22 cellular contexts compared by ENCODE assay signal in genomic region chr20:32059189-32059588, GRCh38. TPM values are rescaled to one million over a fixed set of nuclear protein-coding genes. Genes with fewer than 3 reads are reported as not detected.
DNase-seq lines count a peak whose midpoint lies in the region; ATAC-seq and TF ChIP-seq lines count a peak whose summit lies in the region.
"Had no signal": no experiment of that assay in that cellular context is flagged by ENCODE, and none has a peak within 500 bp of the region (broad histone marks: within the 10 kb centered on the region; RNA-seq: fewer than 3 reads in every experiment).

No MANE protein-coding gene starts in this region.

- peaks cover 0 to 86% (median 62%) of the 10 kb centered on the region in 11 experiments; a peak in 15 of 22 replicates for H3K36me3 ChIP-seq in BLaER1 treated with 17β-estradiol and CSF1 and Interleukin-3, amounts not matched to agents 10 nM and 100 nM
- H3K36me3 ChIP-seq in HEK293 (ENCODE audit: control insufficient read depth in 2 of 2, insufficient read depth in 1 of 2, low read length in 2 of 2): no peaks in the 10 kb centered on the region
- H3K36me3 ChIP-seq: BLaER1, HAP-1 had no signal

- intact Hi-C loops in activated T-helper 1 cell treated with anti-CD3 and anti-CD28 coated beads, Interleukin-12 subunit alpha, Interleukin-12 subunit beta, Interleukin-2, Interleukin-4 antibody, amounts not matched to agents 30 ng/mL and 10 ng/mL and 1 ng/mL, durations not matched to agents 14 hours and 24 hours and 36 hours (cut with micrococcal nuclease): no loop called here
- intact Hi-C loops in activated CD4-positive, alpha-beta memory T cell treated with anti-CD3 and anti-CD28 coated beads for 36 hours (cut with micrococcal nuclease): no loop called here

- peaks cover 11% of the 10 kb centered on the region for H3K4me1 Mint-ChIP-seq in activated T-helper 1 cell treated with anti-CD3 and anti-CD28 coated beads, Interleukin-12 subunit alpha, Interleukin-12 subunit beta, Interleukin-2, Interleukin-4 antibody, amounts not matched to agents 30 ng/mL and 10 ng/mL and 1 ng/mL, durations not matched to agents 14 hours and 24 hours and 36 hours (ENCODE audit: low read depth)
- H3K4me1 Mint-ChIP-seq in nephron progenitor cell: peaks cover 14% of the 10 kb centered on the region
- H3K4me1 Mint-ChIP-seq in activated CD4-positive, alpha-beta memory T cell treated with anti-CD3 and anti-CD28 coated beads for 36 hours (ENCODE audit: low read depth): no peaks in the 10 kb centered on the region
- H3K4me1 Mint-ChIP-seq: CD8-positive, alpha-beta memory T cell had no signal

- CTCF ChIA-PET in HEK293 (lab: Yijun Ruan, JAX): no interaction called here
- CTCF ChIA-PET in activated CD4-positive, alpha-beta memory T cell treated with anti-CD3 and anti-CD28 coated beads for 36 hours (lab: Charles Lee): interaction anchor here (1.8 kb wide), 1 partner anchor 32 kb away, joined by 4 read pairs; no protein-coding TSS in a partner anchor

- H3K27me3 Mint-ChIP-seq in activated T-helper 1 cell treated with anti-CD3 and anti-CD28 coated beads, Interleukin-12 subunit alpha, Interleukin-12 subunit beta, Interleukin-2, Interleukin-4 antibody, amounts not matched to agents 30 ng/mL and 10 ng/mL and 1 ng/mL, durations not matched to agents 14 hours and 24 hours and 36 hours (ENCODE audit: insufficient read depth): peaks cover 22% of the 10 kb centered on the region
- H3K27me3 Mint-ChIP-seq in nephron progenitor cell (ENCODE audit: low read depth, poor library complexity): peaks cover 25% of the 10 kb centered on the region
- peaks cover 42% of the 10 kb centered on the region for H3K27me3 Mint-ChIP-seq in activated CD4-positive, alpha-beta memory T cell treated with anti-CD3 and anti-CD28 coated beads for 36 hours

- H3K9ac ChIP-seq in BLaER1 treated with 17β-estradiol and CSF1 and Interleukin-3, amounts not matched to agents 10 nM and 100 nM: peak overlapping the region in 9 of 11 experiments; percentile 34 to 92 (median 49); a peak in 11 of 22 replicates
- H3K9ac ChIP-seq: BLaER1 had no signal

- H3K4me3 ChIP-seq in BLaER1 treated with 17β-estradiol and CSF1 and Interleukin-3, amounts not matched to agents 10 nM and 100 nM: 0 out of 20 replicates have a peak overlapping the region, but pooled peaks of 1 of the 10 experiments have one; percentile 6
- H3K4me3 ChIP-seq in HEK293 (ENCODE audit: low read depth, low read length) (no peak overlapping the region), foreskin fibroblast (ENCODE audit: low read depth in 1 of 2, low read length in 2 of 2) (no peak overlapping the region)
- H3K4me3 ChIP-seq: BLaER1, GM12878, HAP-1 had no signal

- peak overlapping the region in 9 of 11 experiments; percentile 38 to 100 (median 73); a peak in 16 of 22 replicates for H3K27ac ChIP-seq in BLaER1 treated with 17β-estradiol and CSF1 and Interleukin-3, amounts not matched to agents 10 nM and 100 nM
- H3K27ac ChIP-seq in HEK293 (ENCODE audit: extremely low read depth, low read depth, low read length): no peak overlapping the region
- H3K27ac ChIP-seq: BLaER1 had no signal

- H3K9me3 ChIP-seq in BLaER1 treated with 17β-estradiol and CSF1 and Interleukin-3, amounts not matched to agents 10 nM and 100 nM (replicated peaks in 1 of 11): peaks cover 0 to 7% (median 0%) of the 10 kb centered on the region in 11 experiments; a peak in 6 of 22 replicates
- no peaks in the 10 kb centered on the region for H3K9me3 ChIP-seq in HEK293 (ENCODE audit: control insufficient read depth, insufficient read depth, low read depth, low read length)
- H3K9me3 ChIP-seq: BLaER1, HAP-1 had no signal

- POLR2A ChIA-PET in HEK293 (lab: Yijun Ruan, JAX): no interaction called here
- POLR2A ChIA-PET in activated CD4-positive, alpha-beta memory T cell treated with anti-CD3 and anti-CD28 coated beads for 36 hours (lab: Charles Lee): no interaction called here

- H3K27ac Mint-ChIP-seq in activated T-helper 1 cell treated with anti-CD3 and anti-CD28 coated beads, Interleukin-12 subunit alpha, Interleukin-12 subunit beta, Interleukin-2, Interleukin-4 antibody, amounts not matched to agents 30 ng/mL and 10 ng/mL and 1 ng/mL, durations not matched to agents 14 hours and 24 hours and 36 hours: peak overlapping the region; percentile 37
- H3K27ac Mint-ChIP-seq in nephron progenitor cell: peak overlapping the region; percentile 60
- H3K27ac Mint-ChIP-seq in activated CD4-positive, alpha-beta memory T cell treated with anti-CD3 and anti-CD28 coated beads for 36 hours: no peak overlapping the region
- H3K27ac Mint-ChIP-seq: CD4-positive, CD25-positive, alpha-beta regulatory T cell; CD8-positive, alpha-beta memory T cell; IgD-negative memory B cell had no signal

- no peaks in the 10 kb centered on the region for H3K36me3 Mint-ChIP-seq in activated T-helper 1 cell treated with anti-CD3 and anti-CD28 coated beads, Interleukin-12 subunit alpha, Interleukin-12 subunit beta, Interleukin-2, Interleukin-4 antibody, amounts not matched to agents 30 ng/mL and 10 ng/mL and 1 ng/mL, durations not matched to agents 14 hours and 24 hours and 36 hours (ENCODE audit: low read depth)
- H3K36me3 Mint-ChIP-seq in nephron progenitor cell (ENCODE audit: low read depth): no peaks in the 10 kb centered on the region
- H3K36me3 Mint-ChIP-seq in activated CD4-positive, alpha-beta memory T cell treated with anti-CD3 and anti-CD28 coated beads for 36 hours: no peaks in the 10 kb centered on the region
- H3K36me3 Mint-ChIP-seq: CD4-positive, CD25-positive, alpha-beta regulatory T cell; CD8-positive, alpha-beta memory T cell had no signal

- peaks cover 0 to 29% (median 0%) of the 10 kb centered on the region in 11 experiments; a peak in 4 of 22 replicates for H4K20me1 ChIP-seq in BLaER1 treated with 17β-estradiol and CSF1 and Interleukin-3, amounts not matched to agents 10 nM and 100 nM
- H4K20me1 ChIP-seq: BLaER1 had no signal

- H3K4me1 ChIP-seq in BLaER1 treated with 17β-estradiol and CSF1 and Interleukin-3, amounts not matched to agents 10 nM and 100 nM: peaks cover 40 to 99% (median 95%) of the 10 kb centered on the region in 10 experiments
- H3K4me1 ChIP-seq in HEK293 (ENCODE audit: control insufficient read depth, insufficient read depth, low read length): no peaks in the 10 kb centered on the region
- H3K4me1 ChIP-seq: HAP-1 had no signal

- DNase-seq in activated T-helper 1 cell treated with anti-CD3 and anti-CD28 coated beads, Interleukin-12 subunit alpha, Interleukin-12 subunit beta, Interleukin-2, Interleukin-4 antibody, amounts not matched to agents 30 ng/mL and 10 ng/mL and 1 ng/mL, durations not matched to agents 14 hours and 24 hours and 36 hours (ENCODE audit: low spot score): no peak
- no peak for DNase-seq in nephron progenitor cell
- no peak for DNase-seq in foreskin fibroblast
- no peak for DNase-seq in stimulated activated CD4-positive, alpha-beta T cell treated with anti-CD3 and anti-CD28 coated beads, Interleukin-1b, Interleukin-23, amount 100 ng/mL, for 48 hours
- no peak for DNase-seq in activated CD4-positive, alpha-beta memory T cell treated with anti-CD3 and anti-CD28 coated beads for 36 hours
- DNase-seq: 8988T; CD4-positive, CD25-positive, alpha-beta regulatory T cell; CD8-positive, alpha-beta memory T cell; COR-L47; DMS 273 treated with DMSO at 0.1 percent for 48 hours; DMS53; DND-41; EL had no signal

- ATAC-seq in GM21619 (IDR thresholded peaks at IDR 0.05; ENCODE audit: unreplicated experiment): no peak
- ATAC-seq: GM12878 had no signal

- TF ChIP-seq CTCF in HEK293 (tag by site-specific recombination; IDR thresholded peaks at IDR 0.05) (no peak), nephron progenitor cell (IDR thresholded peaks at IDR 0.05) (no peak), foreskin fibroblast (IDR thresholded peaks at IDR 0.05; ENCODE audit: low read depth, low read length) (no peak)

- peak overlapping the region in 9 of 11 experiments; percentile 49 to 99 (median 89); a peak in 17 of 22 replicates for H3K4me2 ChIP-seq in BLaER1 treated with 17β-estradiol and CSF1 and Interleukin-3, amounts not matched to agents 10 nM and 100 nM
- H3K4me2 ChIP-seq: BLaER1 had no signal

- H3K4me3 Mint-ChIP-seq in activated T-helper 1 cell treated with anti-CD3 and anti-CD28 coated beads, Interleukin-12 subunit alpha, Interleukin-12 subunit beta, Interleukin-2, Interleukin-4 antibody, amounts not matched to agents 30 ng/mL and 10 ng/mL and 1 ng/mL, durations not matched to agents 14 hours and 24 hours and 36 hours: no peak overlapping the region
- no peak overlapping the region for H3K4me3 Mint-ChIP-seq in nephron progenitor cell
- no peak overlapping the region for H3K4me3 Mint-ChIP-seq in activated CD4-positive, alpha-beta memory T cell treated with anti-CD3 and anti-CD28 coated beads for 36 hours
- H3K4me3 Mint-ChIP-seq: CD4-positive, CD25-positive, alpha-beta regulatory T cell; CD8-positive, alpha-beta memory T cell; IgD-negative memory B cell had no signal

- H3K9me3 Mint-ChIP-seq in activated T-helper 1 cell treated with anti-CD3 and anti-CD28 coated beads, Interleukin-12 subunit alpha, Interleukin-12 subunit beta, Interleukin-2, Interleukin-4 antibody, amounts not matched to agents 30 ng/mL and 10 ng/mL and 1 ng/mL, durations not matched to agents 14 hours and 24 hours and 36 hours: no peaks in the 10 kb centered on the region
- no peaks in the 10 kb centered on the region for H3K9me3 Mint-ChIP-seq in nephron progenitor cell
- no peaks in the 10 kb centered on the region for H3K9me3 Mint-ChIP-seq in activated CD4-positive, alpha-beta memory T cell treated with anti-CD3 and anti-CD28 coated beads for 36 hours
- H3K9me3 Mint-ChIP-seq: IgD-negative memory B cell had no signal

- H3K27me3 ChIP-seq in BLaER1 treated with 17β-estradiol and CSF1 and Interleukin-3, amounts not matched to agents 10 nM and 100 nM: no peaks in the 10 kb centered on the region
- H3K27me3 ChIP-seq: BLaER1 had no signal

RNA-seq across cellular contexts. Expression of gene HCK, which starts 7.1 kb away (rescaled TPM):
- 0.22 and 0.23 TPM in 2 replicates for total RNA-seq in activated T-helper 1 cell treated with anti-CD3 and anti-CD28 coated beads, Interleukin-12 subunit alpha, Interleukin-12 subunit beta, Interleukin-2, Interleukin-4 antibody, amounts not matched to agents 30 ng/mL and 10 ng/mL and 1 ng/mL, durations not matched to agents 14 hours and 24 hours and 36 hours
- not detected for total RNA-seq in activated CD4-positive, alpha-beta memory T cell treated with anti-CD3 and anti-CD28 coated beads for 36 hours
- total RNA-seq: A673; CD4-positive, CD25-positive, alpha-beta regulatory T cell; H4 had no signal

RNA-seq across cellular contexts. Expression of gene CCM2L, which starts 49.0 kb away (rescaled TPM):
- not detected in 2 replicates for total RNA-seq in activated T-helper 1 cell treated with anti-CD3 and anti-CD28 coated beads, Interleukin-12 subunit alpha, Interleukin-12 subunit beta, Interleukin-2, Interleukin-4 antibody, amounts not matched to agents 30 ng/mL and 10 ng/mL and 1 ng/mL, durations not matched to agents 14 hours and 24 hours and 36 hours
- total RNA-seq in activated CD4-positive, alpha-beta memory T cell treated with anti-CD3 and anti-CD28 coated beads for 36 hours: not detected
- total RNA-seq: A673; CD4-positive, CD25-positive, alpha-beta regulatory T cell; CD8-positive, alpha-beta memory T cell; GM12878 had no signal

RNA-seq across cellular contexts. Expression of gene TM9SF4, which starts 50.3 kb away (rescaled TPM):
- 49.5 and 49.6 TPM in 2 replicates for total RNA-seq in activated T-helper 1 cell treated with anti-CD3 and anti-CD28 coated beads, Interleukin-12 subunit alpha, Interleukin-12 subunit beta, Interleukin-2, Interleukin-4 antibody, amounts not matched to agents 30 ng/mL and 10 ng/mL and 1 ng/mL, durations not matched to agents 14 hours and 24 hours and 36 hours
- total RNA-seq in activated CD4-positive, alpha-beta memory T cell treated with anti-CD3 and anti-CD28 coated beads for 36 hours: 10 to 100 TPM; 35.8 to 37.3 TPM
